In genomic region chr5:36730537-36731216, GRCh38 we compare ENCODE assay signal across 16 cellular contexts.
A peak's percentile ranks its signal among the peaks of the same experiment; 100 is the strongest.
DNase-seq lines count a peak whose midpoint lies in the region; ATAC-seq and TF ChIP-seq lines count a peak whose summit lies in the region.
"Had no signal": no experiment of that assay in that cellular context is flagged by ENCODE, and none has a peak within 500 bp of the region (broad histone marks: within the 10 kb centered on the region; RNA-seq: fewer than 3 reads in every experiment).

No MANE protein-coding gene starts in this region.

- H3K27me3 ChIP-seq in HAP-1 (ENCODE audit: low read depth): no peaks in the 10 kb centered on the region; the same call in 1 of the 2 replicates
- H3K27me3 ChIP-seq: BLaER1, SJSA1 had no signal

- no peak for TF ChIP-seq CTCF in progenitor cell of endocrine pancreas (IDR thresholded peaks at IDR 0.05; ENCODE audit: unreplicated experiment)

- H3K9me3 Mint-ChIP-seq in progenitor cell of endocrine pancreas (ENCODE audit: low read depth): no peaks in the 10 kb centered on the region
- H3K9me3 Mint-ChIP-seq: CD8-positive, alpha-beta memory T cell had no signal

- in situ Hi-C loops in HAP-1 (cut with MboI; ENCODE audit: low sequenced_read_pairs): loop anchor here (25.0 kb wide), 1 partner anchor 282 kb away; no protein-coding TSS in a partner anchor

- ATAC-seq in HG02623 (IDR thresholded peaks at IDR 0.05; ENCODE audit: unreplicated experiment) (no peak), GM21717 (IDR thresholded peaks at IDR 0.05; ENCODE audit: unreplicated experiment) (no peak)

- H3K4me3 Mint-ChIP-seq in progenitor cell of endocrine pancreas (ENCODE audit: low read depth): no peak overlapping the region
- H3K4me3 Mint-ChIP-seq: CD8-positive, alpha-beta memory T cell had no signal

- H3K4me1 ChIP-seq in HAP-1: no peaks in the 10 kb centered on the region
- H3K4me1 ChIP-seq: BLaER1, SJSA1 had no signal

- H3K4me3 ChIP-seq in HAP-1: no peak overlapping the region
- H3K4me3 ChIP-seq: BLaER1, SJSA1 had no signal

- H3K27ac Mint-ChIP-seq in progenitor cell of endocrine pancreas: peak overlapping the region; percentile 26
- H3K27ac Mint-ChIP-seq: CD8-positive, alpha-beta memory T cell had no signal

- peaks cover 6% of the 10 kb centered on the region for H3K4me1 Mint-ChIP-seq in progenitor cell of endocrine pancreas (ENCODE audit: low read depth)

- DNase-seq in NCI-H2107 treated with DMSO at 0.1 percent for 48 hours (lab: John Stamatoyannopoulos, UW; ENCODE audit: unreplicated experiment) (peak; percentile 9), NCI-H2107 (lab: John Stamatoyannopoulos, UW) (no peak), NCI-H1930 (lab: John Stamatoyannopoulos, UW) (peak; percentile 53 to 70), NCI-H748 (lab: John Stamatoyannopoulos, UW; ENCODE audit: unreplicated experiment) (peak; percentile 86), progenitor cell of endocrine pancreas (ENCODE audit: low spot score, unreplicated experiment) (no peak), HAP-1 (ENCODE audit: low spot score in 2 of 2) (no peak)
- DNase-seq: CD8-positive, alpha-beta memory T cell; IMR-90; Karpas-422; MM.1S; NCI-H1105 treated with DMSO at 0.1 percent for 48 hours; NCI-H2171 treated with DMSO at 0.1 percent for 48 hours had no signal

- H3K36me3 Mint-ChIP-seq in progenitor cell of endocrine pancreas (ENCODE audit: insufficient read depth): no peaks in the 10 kb centered on the region
- H3K36me3 Mint-ChIP-seq: CD8-positive, alpha-beta memory T cell had no signal

- H3K36me3 ChIP-seq in HAP-1 (replicated peaks): no peaks in the 10 kb centered on the region
- H3K36me3 ChIP-seq: BLaER1, SJSA1 had no signal

- no peaks in the 10 kb centered on the region for H3K9me3 ChIP-seq in HAP-1
- H3K9me3 ChIP-seq: BLaER1, SJSA1 had no signal

- peaks cover 14% of the 10 kb centered on the region for H3K27me3 Mint-ChIP-seq in progenitor cell of endocrine pancreas

Comparison
In these comparisons a context has a peak if more than half of its experiments do, and no peak if none do; other contexts are left out.
1. DNase-seq: peak in NCI-H2107 treated with DMSO at 0.1 percent for 48 hours (single experiment), NCI-H1930 (2 of 2) and NCI-H748 (single experiment); none in NCI-H2107 (single experiment), progenitor cell of endocrine pancreas (single experiment) and HAP-1 (0 of 2).